ENCODE assay signal across 1 cellular context in the genomic region with DNA sequence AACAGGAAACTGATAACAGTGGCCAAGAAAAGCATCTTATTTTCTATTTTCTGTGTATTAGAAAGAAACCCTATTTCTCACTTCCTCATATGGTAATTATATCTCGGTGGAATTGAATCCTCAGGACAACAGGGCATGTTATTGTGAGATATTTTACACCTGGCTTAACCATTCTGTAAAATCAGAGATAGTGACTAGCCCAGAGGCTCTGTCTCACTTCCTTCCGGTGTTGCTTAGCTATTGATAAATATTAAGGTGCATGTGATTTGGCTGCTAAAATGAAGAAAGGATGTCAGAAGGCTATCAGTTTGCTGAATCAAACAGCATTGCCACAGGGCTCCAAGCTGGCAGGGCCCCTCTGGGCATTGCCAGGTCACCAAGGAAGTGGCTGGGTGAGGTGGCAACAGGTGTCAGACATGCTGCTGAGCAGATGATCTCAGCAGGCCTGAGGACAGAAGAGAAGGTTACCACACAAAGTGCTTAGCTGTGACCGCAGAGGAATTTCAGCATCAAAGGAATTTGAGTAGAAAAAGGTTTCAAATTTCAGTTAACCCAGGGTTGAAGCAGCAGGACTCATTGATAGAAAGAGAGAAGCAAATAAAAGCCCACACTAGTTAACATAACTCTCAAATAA.
A peak's percentile ranks its signal among the peaks of the same experiment; 100 is the strongest.
TF ChIP-seq lines count a peak whose summit lies in the region.

No MANE protein-coding gene starts in this region.

TF ChIP-seq in H1, 55 proteins besides CTCF, POLR2A, EP300 and RAD21:
- no peak for TF ChIP-seq EZH2 (IDR thresholded peaks at IDR 0.05; ENCODE audit: low read depth, low read length, severe bottlenecking)
- TF ChIP-seq, protein P1, sequence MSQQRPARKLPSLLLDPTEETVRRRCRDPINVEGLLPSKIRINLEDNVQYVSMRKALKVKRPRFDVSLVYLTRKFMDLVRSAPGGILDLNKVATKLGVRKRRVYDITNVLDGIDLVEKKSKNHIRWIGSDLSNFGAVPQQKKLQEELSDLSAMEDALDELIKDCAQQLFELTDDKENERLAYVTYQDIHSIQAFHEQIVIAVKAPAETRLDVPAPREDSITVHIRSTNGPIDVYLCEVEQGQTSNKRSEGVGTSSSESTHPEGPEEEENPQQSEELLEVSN (IDR thresholded peaks at IDR 0.05): no peak
- TF ChIP-seq, protein P2, sequence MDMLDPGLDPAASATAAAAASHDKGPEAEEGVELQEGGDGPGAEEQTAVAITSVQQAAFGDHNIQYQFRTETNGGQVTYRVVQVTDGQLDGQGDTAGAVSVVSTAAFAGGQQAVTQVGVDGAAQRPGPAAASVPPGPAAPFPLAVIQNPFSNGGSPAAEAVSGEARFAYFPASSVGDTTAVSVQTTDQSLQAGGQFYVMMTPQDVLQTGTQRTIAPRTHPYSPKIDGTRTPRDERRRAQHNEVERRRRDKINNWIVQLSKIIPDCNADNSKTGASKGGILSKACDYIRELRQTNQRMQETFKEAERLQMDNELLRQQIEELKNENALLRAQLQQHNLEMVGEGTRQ (IDR thresholded peaks at IDR 0.05; ENCODE audit: low read length): no peak
- TF ChIP-seq EGR1 (IDR thresholded peaks at IDR 0.05; ENCODE audit: borderline replicate concordance, low read depth, low read length): no peak
- TF ChIP-seq KDM4A (IDR thresholded peaks at IDR 0.05; ENCODE audit: low read depth, low read length, severe bottlenecking): no peak
- 0 out of 2 replicates have a peak, but pooled peaks have one; percentile 11 for TF ChIP-seq JUND (IDR thresholded peaks at IDR 0.05; ENCODE audit: low read length)
- TF ChIP-seq, protein P3, sequence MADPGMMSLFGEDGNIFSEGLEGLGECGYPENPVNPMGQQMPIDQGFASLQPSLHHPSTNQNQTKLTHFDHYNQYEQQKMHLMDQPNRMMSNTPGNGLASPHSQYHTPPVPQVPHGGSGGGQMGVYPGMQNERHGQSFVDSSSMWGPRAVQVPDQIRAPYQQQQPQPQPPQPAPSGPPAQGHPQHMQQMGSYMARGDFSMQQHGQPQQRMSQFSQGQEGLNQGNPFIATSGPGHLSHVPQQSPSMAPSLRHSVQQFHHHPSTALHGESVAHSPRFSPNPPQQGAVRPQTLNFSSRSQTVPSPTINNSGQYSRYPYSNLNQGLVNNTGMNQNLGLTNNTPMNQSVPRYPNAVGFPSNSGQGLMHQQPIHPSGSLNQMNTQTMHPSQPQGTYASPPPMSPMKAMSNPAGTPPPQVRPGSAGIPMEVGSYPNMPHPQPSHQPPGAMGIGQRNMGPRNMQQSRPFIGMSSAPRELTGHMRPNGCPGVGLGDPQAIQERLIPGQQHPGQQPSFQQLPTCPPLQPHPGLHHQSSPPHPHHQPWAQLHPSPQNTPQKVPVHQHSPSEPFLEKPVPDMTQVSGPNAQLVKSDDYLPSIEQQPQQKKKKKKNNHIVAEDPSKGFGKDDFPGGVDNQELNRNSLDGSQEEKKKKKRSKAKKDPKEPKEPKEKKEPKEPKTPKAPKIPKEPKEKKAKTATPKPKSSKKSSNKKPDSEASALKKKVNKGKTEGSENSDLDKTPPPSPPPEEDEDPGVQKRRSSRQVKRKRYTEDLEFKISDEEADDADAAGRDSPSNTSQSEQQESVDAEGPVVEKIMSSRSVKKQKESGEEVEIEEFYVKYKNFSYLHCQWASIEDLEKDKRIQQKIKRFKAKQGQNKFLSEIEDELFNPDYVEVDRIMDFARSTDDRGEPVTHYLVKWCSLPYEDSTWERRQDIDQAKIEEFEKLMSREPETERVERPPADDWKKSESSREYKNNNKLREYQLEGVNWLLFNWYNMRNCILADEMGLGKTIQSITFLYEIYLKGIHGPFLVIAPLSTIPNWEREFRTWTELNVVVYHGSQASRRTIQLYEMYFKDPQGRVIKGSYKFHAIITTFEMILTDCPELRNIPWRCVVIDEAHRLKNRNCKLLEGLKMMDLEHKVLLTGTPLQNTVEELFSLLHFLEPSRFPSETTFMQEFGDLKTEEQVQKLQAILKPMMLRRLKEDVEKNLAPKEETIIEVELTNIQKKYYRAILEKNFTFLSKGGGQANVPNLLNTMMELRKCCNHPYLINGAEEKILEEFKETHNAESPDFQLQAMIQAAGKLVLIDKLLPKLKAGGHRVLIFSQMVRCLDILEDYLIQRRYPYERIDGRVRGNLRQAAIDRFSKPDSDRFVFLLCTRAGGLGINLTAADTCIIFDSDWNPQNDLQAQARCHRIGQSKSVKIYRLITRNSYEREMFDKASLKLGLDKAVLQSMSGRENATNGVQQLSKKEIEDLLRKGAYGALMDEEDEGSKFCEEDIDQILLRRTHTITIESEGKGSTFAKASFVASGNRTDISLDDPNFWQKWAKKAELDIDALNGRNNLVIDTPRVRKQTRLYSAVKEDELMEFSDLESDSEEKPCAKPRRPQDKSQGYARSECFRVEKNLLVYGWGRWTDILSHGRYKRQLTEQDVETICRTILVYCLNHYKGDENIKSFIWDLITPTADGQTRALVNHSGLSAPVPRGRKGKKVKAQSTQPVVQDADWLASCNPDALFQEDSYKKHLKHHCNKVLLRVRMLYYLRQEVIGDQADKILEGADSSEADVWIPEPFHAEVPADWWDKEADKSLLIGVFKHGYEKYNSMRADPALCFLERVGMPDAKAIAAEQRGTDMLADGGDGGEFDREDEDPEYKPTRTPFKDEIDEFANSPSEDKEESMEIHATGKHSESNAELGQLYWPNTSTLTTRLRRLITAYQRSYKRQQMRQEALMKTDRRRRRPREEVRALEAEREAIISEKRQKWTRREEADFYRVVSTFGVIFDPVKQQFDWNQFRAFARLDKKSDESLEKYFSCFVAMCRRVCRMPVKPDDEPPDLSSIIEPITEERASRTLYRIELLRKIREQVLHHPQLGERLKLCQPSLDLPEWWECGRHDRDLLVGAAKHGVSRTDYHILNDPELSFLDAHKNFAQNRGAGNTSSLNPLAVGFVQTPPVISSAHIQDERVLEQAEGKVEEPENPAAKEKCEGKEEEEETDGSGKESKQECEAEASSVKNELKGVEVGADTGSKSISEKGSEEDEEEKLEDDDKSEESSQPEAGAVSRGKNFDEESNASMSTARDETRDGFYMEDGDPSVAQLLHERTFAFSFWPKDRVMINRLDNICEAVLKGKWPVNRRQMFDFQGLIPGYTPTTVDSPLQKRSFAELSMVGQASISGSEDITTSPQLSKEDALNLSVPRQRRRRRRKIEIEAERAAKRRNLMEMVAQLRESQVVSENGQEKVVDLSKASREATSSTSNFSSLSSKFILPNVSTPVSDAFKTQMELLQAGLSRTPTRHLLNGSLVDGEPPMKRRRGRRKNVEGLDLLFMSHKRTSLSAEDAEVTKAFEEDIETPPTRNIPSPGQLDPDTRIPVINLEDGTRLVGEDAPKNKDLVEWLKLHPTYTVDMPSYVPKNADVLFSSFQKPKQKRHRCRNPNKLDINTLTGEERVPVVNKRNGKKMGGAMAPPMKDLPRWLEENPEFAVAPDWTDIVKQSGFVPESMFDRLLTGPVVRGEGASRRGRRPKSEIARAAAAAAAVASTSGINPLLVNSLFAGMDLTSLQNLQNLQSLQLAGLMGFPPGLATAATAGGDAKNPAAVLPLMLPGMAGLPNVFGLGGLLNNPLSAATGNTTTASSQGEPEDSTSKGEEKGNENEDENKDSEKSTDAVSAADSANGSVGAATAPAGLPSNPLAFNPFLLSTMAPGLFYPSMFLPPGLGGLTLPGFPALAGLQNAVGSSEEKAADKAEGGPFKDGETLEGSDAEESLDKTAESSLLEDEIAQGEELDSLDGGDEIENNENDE (IDR thresholded peaks at IDR 0.05; ENCODE audit: insufficient replicate concordance, low read length): no peak
- no peak for TF ChIP-seq TBP (IDR thresholded peaks at IDR 0.05; ENCODE audit: low read depth, low read length)
- no peak for TF ChIP-seq FOSL1 (IDR thresholded peaks at IDR 0.05; ENCODE audit: insufficient read depth, low read depth, low read length)
- no peak for TF ChIP-seq RFX5 (IDR thresholded peaks at IDR 0.05; ENCODE audit: borderline replicate concordance, low read depth, low read length)
- TF ChIP-seq TEAD4 (IDR thresholded peaks at IDR 0.05; ENCODE audit: low read depth, low read length): peak; percentile 85
- TF ChIP-seq SIRT6 (IDR thresholded peaks at IDR 0.05; ENCODE audit: low read length): no peak
- TF ChIP-seq SP4 (IDR thresholded peaks at IDR 0.05; ENCODE audit: low read length): no peak
- TF ChIP-seq TCF12 (IDR thresholded peaks at IDR 0.05; ENCODE audit: low read depth, low read length): 0 out of 2 replicates have a peak, but pooled peaks have one; percentile 63
- no peak for TF ChIP-seq SIX5 (IDR thresholded peaks at IDR 0.05; ENCODE audit: low read depth, low read length)
- no peak for TF ChIP-seq ZNF274 (IDR thresholded peaks at IDR 0.05; ENCODE audit: borderline replicate concordance, extremely low read depth, low read length)
- no peak for TF ChIP-seq BACH1 (IDR thresholded peaks at IDR 0.05; ENCODE audit: low read length)
- TF ChIP-seq, protein P4, sequence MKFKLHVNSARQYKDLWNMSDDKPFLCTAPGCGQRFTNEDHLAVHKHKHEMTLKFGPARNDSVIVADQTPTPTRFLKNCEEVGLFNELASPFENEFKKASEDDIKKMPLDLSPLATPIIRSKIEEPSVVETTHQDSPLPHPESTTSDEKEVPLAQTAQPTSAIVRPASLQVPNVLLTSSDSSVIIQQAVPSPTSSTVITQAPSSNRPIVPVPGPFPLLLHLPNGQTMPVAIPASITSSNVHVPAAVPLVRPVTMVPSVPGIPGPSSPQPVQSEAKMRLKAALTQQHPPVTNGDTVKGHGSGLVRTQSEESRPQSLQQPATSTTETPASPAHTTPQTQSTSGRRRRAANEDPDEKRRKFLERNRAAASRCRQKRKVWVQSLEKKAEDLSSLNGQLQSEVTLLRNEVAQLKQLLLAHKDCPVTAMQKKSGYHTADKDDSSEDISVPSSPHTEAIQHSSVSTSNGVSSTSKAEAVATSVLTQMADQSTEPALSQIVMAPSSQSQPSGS (IDR thresholded peaks at IDR 0.05; ENCODE audit: low read length): no peak
- TF ChIP-seq, protein P5, sequence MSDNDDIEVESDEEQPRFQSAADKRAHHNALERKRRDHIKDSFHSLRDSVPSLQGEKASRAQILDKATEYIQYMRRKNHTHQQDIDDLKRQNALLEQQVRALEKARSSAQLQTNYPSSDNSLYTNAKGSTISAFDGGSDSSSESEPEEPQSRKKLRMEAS (IDR thresholded peaks at IDR 0.05): peak; percentile 17; the same call in 1 of the 2 replicates
- TF ChIP-seq GTF2F1 (IDR thresholded peaks at IDR 0.05; ENCODE audit: borderline replicate concordance, low read depth, low read length): no peak
- no peak for TF ChIP-seq POLR2AphosphoS5 (IDR thresholded peaks at IDR 0.05; ENCODE audit: low read depth, low read length)
- TF ChIP-seq BCL11A (IDR thresholded peaks at IDR 0.05; ENCODE audit: low read depth in 2 of 2, low read length in 2 of 2): no peak
- no peak for TF ChIP-seq SUZ12 (IDR thresholded peaks at IDR 0.05; ENCODE audit: low read length)
- no peak for TF ChIP-seq CBX8 (IDR thresholded peaks at IDR 0.05; ENCODE audit: borderline replicate concordance, low read depth, low read length)
- TF ChIP-seq CHD2 (IDR thresholded peaks at IDR 0.05; ENCODE audit: low read length): no peak
- no peak for TF ChIP-seq BRCA1 (IDR thresholded peaks at IDR 0.05; ENCODE audit: low read depth, low read length)
- TF ChIP-seq SIN3A (conservative IDR thresholded peaks at IDR 0.05 in 1 of 2, IDR thresholded peaks at IDR 0.05 in 1 of 2; ENCODE audit: low read depth in 1 of 2, low read length in 2 of 2): no peak
- TF ChIP-seq MAFK (IDR thresholded peaks at IDR 0.05; ENCODE audit: low read depth, low read length): no peak
- no peak for TF ChIP-seq RXRA (IDR thresholded peaks at IDR 0.05; ENCODE audit: insufficient read depth, low read depth, low read length)
- TF ChIP-seq JUN (IDR thresholded peaks at IDR 0.05; ENCODE audit: low read depth, low read length): no peak
- no peak for TF ChIP-seq CEBPB (IDR thresholded peaks at IDR 0.05; ENCODE audit: low read depth, low read length)
- TF ChIP-seq SP2 (IDR thresholded peaks at IDR 0.05; ENCODE audit: low read length): no peak
- TF ChIP-seq KDM5A (IDR thresholded peaks at IDR 0.05; ENCODE audit: low read length): no peak
- TF ChIP-seq SP1 (IDR thresholded peaks at IDR 0.05; ENCODE audit: low read depth, low read length): 0 out of 2 replicates have a peak, but pooled peaks have one; percentile 28
- TF ChIP-seq RBBP5 (IDR thresholded peaks at IDR 0.05; ENCODE audit: borderline replicate concordance, low read depth, low read length): no peak
